In genomic region chr9:21070171-21070571, GRCh38 we compare ENCODE assay signal across 8 cellular contexts. TPM values are rescaled to one million over a fixed set of nuclear protein-coding genes. Genes with fewer than 3 reads are reported as not detected.
DNase-seq lines count a peak whose midpoint lies in the region; ATAC-seq and TF ChIP-seq lines count a peak whose summit lies in the region.

No MANE protein-coding gene starts in this region.

- ATAC-seq in esophagus mucosa (peak; percentile 72), HG02798 (IDR thresholded peaks at IDR 0.05; ENCODE audit: poor library complexity, unreplicated experiment) (no peak)

- no peak overlapping the region for H3K27ac Mint-ChIP-seq in nephron progenitor cell

- H3K36me3 ChIP-seq in H7 (replicated peaks; ENCODE audit: control insufficient read depth, insufficient read depth, low read length): no peaks in the 10 kb centered on the region

- H3K4me3 Mint-ChIP-seq in nephron progenitor cell: no peak overlapping the region

- peak; percentile 5 for TF ChIP-seq CTCF in nephron progenitor cell (IDR thresholded peaks at IDR 0.05)

- H3K27me3 Mint-ChIP-seq in nephron progenitor cell (ENCODE audit: low read depth, poor library complexity): peaks cover 6% of the 10 kb centered on the region

- no peaks in the 10 kb centered on the region for H3K36me3 Mint-ChIP-seq in nephron progenitor cell (ENCODE audit: low read depth)

- DNase-seq in Ammon's horn (ENCODE audit: low spot score) (peak; percentile 72), NCI-H446 (lab: John Stamatoyannopoulos, UW) (peak; percentile 40 to 69), nephron progenitor cell (no peak), 8988T (no peak), H7 (no peak)
- DNase-seq in activated CD4-positive, alpha-beta T cell treated with anti-CD3 and anti-CD28 coated beads, Interleukin-2, amount 50 U/mL, for 4 hours: no peak

- peaks cover 3% of the 10 kb centered on the region for H3K9me3 Mint-ChIP-seq in nephron progenitor cell

- H3K4me3 ChIP-seq in H7 (ENCODE audit: insufficient read depth, low read depth, low read length): no peak overlapping the region

- H3K27me3 ChIP-seq in H7 (ENCODE audit: control insufficient read depth, insufficient read depth, low read length): no peaks in the 10 kb centered on the region

- no peaks in the 10 kb centered on the region for H3K4me1 Mint-ChIP-seq in nephron progenitor cell

RNA-seq across cellular contexts. Expression of gene IFNB1, which starts 7.6 kb away (rescaled TPM):
- not detected for total RNA-seq in esophagus mucosa
- total RNA-seq in H7 (2014; rRNA removed; shearing (Covaris generic)): not detected in 2 replicates

RNA-seq across cellular contexts. Expression of gene HACD4, which starts 38.7 kb away (rescaled TPM):
- total RNA-seq in esophagus mucosa: 1.6 TPM
- 0.42 and 0.55 TPM in 2 replicates for total RNA-seq in H7 (2014; rRNA removed; shearing (Covaris generic))

Comparison
In these comparisons a context has a peak if more than half of its experiments do, and no peak if none do; other contexts are left out.
1. DNase-seq: peak in Ammon's horn (single experiment) and NCI-H446 (2 of 2); none in nephron progenitor cell (single experiment), 8988T (single experiment), H7 (single experiment) and activated CD4-positive, alpha-beta T cell treated with anti-CD3 and anti-CD28 coated beads, Interleukin-2, amount 50 U/mL, for 4 hours (0 of 2).